In the genomic region with DNA sequence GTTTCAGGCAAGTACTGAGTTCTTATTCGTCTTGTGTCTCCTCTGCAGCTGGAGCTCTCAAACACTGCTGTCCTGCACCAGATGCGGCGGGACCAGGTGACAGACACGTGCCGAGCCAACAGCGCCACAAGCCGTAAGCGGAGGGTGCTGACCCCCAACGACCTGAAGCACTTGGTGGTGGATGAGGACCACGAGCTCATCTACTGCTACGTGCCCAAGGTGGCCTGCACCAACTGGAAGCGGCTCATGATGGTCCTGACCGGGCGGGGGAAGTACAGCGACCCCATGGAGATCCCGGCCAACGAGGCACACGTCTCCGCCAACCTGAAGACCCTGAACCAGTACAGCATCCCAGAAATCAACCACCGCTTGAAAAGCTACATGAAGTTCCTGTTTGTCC, we compare ENCODE assay signal across 26 cellular contexts.
"Had no signal": no experiment of that assay in that cellular context is flagged by ENCODE, and none has a peak within 500 bp of the region (broad histone marks: within the 10 kb centered on the region; RNA-seq: fewer than 3 reads in every experiment).

No MANE protein-coding gene starts in this region.

- H3K27ac Mint-ChIP-seq: stimulated activated effector memory CD8-positive, alpha-beta T cell treated with anti-CD3 and anti-CD28 coated beads, Interleukin-12 subunit alpha, Interleukin-12 subunit beta, amount 100 ng/mL, for 72 hours; stimulated activated naive CD8-positive, alpha-beta T cell treated with anti-CD3 and anti-CD28 coated beads, Interleukin-15, Interleukin-2, amounts not matched to agents 100 ng/mL and 50 ng/mL, for 24 hours; type B pancreatic cell had no signal

- H3K9me3 ChIP-seq: left lung, mucosa of descending colon, pancreas, prostate gland, tibial nerve, uterus had no signal

- H3K27me3 ChIP-seq: left lung, pancreas, tibial nerve, uterus had no signal

- H3K4me3 ChIP-seq: left lung, lung, mucosa of descending colon, pancreas, prostate gland, skin epidermis, tibial nerve, uterus had no signal

- H3K27me3 Mint-ChIP-seq: naive thymus-derived CD4-positive, alpha-beta T cell; natural killer cell treated with Interleukin-12 subunit alpha and Interleukin-12 subunit beta and Interleukin-15 and Interleukin-18, amount 100 ng/mL, for 72 hours; stimulated activated naive CD8-positive, alpha-beta T cell treated with anti-CD3 and anti-CD28 coated beads, Interleukin-15, Interleukin-2, amounts not matched to agents 100 ng/mL and 50 ng/mL, for 24 hours; type B pancreatic cell had no signal

- H3K9me3 Mint-ChIP-seq: immature natural killer cell; naive thymus-derived CD4-positive, alpha-beta T cell; natural killer cell treated with Interleukin-12 subunit alpha and Interleukin-12 subunit beta and Interleukin-15 and Interleukin-18, amount 100 ng/mL, for 72 hours; stimulated activated effector memory CD8-positive, alpha-beta T cell treated with anti-CD3 and anti-CD28 coated beads, Interleukin-12 subunit alpha, Interleukin-12 subunit beta, amount 100 ng/mL, for 72 hours; stimulated activated naive CD8-positive, alpha-beta T cell treated with anti-CD3 and anti-CD28 coated beads, Interleukin-15, Interleukin-2, amounts not matched to agents 100 ng/mL and 50 ng/mL, for 24 hours; type B pancreatic cell had no signal

- H3K27ac ChIP-seq: left lung, pancreas, prostate gland, skin epidermis, tibial nerve, uterus had no signal

- FAIRE-seq: islet of Langerhans, kidney, pancreas had no signal

- H3K36me3 ChIP-seq: pancreas, prostate gland, uterus had no signal

- DNase-seq: hypothalamus; immature natural killer cell; kidney; left colon; left lung; mesendoderm; midbrain; mucosa of descending colon; naive thymus-derived CD4-positive, alpha-beta T cell; nucleus accumbens; pancreas; posterior cingulate gyrus; retina; right cardiac atrium; stimulated activated CD4-positive, alpha-beta T cell treated with anti-CD3 and anti-CD28 coated beads, Interleukin-4, amount 100 ng/mL, for 24 hours; stimulated activated naive CD4-positive, alpha-beta T cell; uterus had no signal

- H3K4me3 Mint-ChIP-seq: immature natural killer cell; naive thymus-derived CD4-positive, alpha-beta T cell; natural killer cell treated with Interleukin-12 subunit alpha and Interleukin-12 subunit beta and Interleukin-15 and Interleukin-18, amount 100 ng/mL, for 72 hours; stimulated activated effector memory CD8-positive, alpha-beta T cell treated with anti-CD3 and anti-CD28 coated beads, Interleukin-12 subunit alpha, Interleukin-12 subunit beta, amount 100 ng/mL, for 72 hours; stimulated activated naive CD8-positive, alpha-beta T cell treated with anti-CD3 and anti-CD28 coated beads, Interleukin-15, Interleukin-2, amounts not matched to agents 100 ng/mL and 50 ng/mL, for 24 hours; type B pancreatic cell had no signal

- H3K4me1 ChIP-seq: pancreas, prostate gland, tibial nerve, uterus had no signal
